ENCODE assay signal across 23 cellular contexts in the genomic region with DNA sequence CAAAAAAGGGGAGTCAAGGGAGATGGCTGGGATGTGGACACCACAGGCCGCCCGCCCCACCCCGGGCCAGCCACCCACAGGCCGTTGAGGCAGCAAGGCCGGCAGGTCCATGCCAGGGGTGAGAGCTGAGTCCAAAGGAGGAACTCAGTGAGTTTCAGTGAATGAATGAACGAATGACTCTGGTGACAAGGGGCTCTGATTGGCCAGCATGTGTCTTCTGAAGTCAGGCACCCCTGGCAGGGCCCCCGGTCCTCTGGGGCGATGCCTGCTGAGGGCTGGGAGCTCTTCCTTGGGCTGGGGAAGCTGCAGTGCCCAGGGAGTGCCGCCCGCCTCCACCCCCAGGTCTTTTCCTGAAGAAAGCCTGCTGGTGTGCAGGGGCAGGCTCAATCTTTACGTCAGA.
"Had no signal": no experiment of that assay in that cellular context is flagged by ENCODE, and none has a peak within 500 bp of the region (broad histone marks: within the 10 kb centered on the region; RNA-seq: fewer than 3 reads in every experiment).

No MANE protein-coding gene starts in this region.

- FAIRE-seq: astrocyte had no signal

- H3K27me3 ChIP-seq: Peyer's patch had no signal

- H3K27me3 Mint-ChIP-seq: brain had no signal

- H3K27ac ChIP-seq: Peyer's patch had no signal

- H3K27ac Mint-ChIP-seq: activated CD8-positive, alpha-beta T cell treated with anti-CD3 and anti-CD28 coated beads, Interleukin-2, amount 10 ng/mL, durations not matched to agents 7 days and 5 days; activated naive CD4-positive, alpha-beta T cell treated with anti-CD3 and anti-CD28 coated beads, Interleukin-2, amount 50 U/mL, for 72 hours; activated naive CD8-positive, alpha-beta T cell treated with anti-CD3 and anti-CD28 coated beads, Interleukin-2, amount 50 U/mL, for 24 hours; T-helper 1 cell treated with Interleukin-12 subunit alpha and Interleukin-12 subunit beta and Interleukin-4 antibody, amounts not matched to agents 30 μg/mL and 1 μg/mL, for 36 hours; WTC11 had no signal

- H3K9me3 ChIP-seq: Peyer's patch had no signal

- ATAC-seq: activated CD8-positive, alpha-beta T cell treated with anti-CD3 and anti-CD28 coated beads, Interleukin-2, amount 10 ng/mL, durations not matched to agents 7 days and 5 days; activated naive CD4-positive, alpha-beta T cell treated with anti-CD3 and anti-CD28 coated beads, Interleukin-2, amount 50 U/mL, for 72 hours; activated naive CD8-positive, alpha-beta T cell treated with anti-CD3 and anti-CD28 coated beads, Interleukin-2, amount 50 U/mL, for 24 hours; WTC11 had no signal

- DNase-seq: activated CD4-positive, alpha-beta T cell treated with anti-CD3 and anti-CD28 coated beads for 48 hours; activated CD4-positive, alpha-beta T cell treated with anti-CD3 and anti-CD28 coated beads, Interleukin-2, amount 50 U/mL, for 4 hours; activated CD4-positive, CD25-positive, alpha-beta regulatory T cell treated with anti-CD3 and anti-CD28 coated beads, Interleukin-2, amount 50 U/mL, for 72 hours; activated CD8-positive, alpha-beta memory T cell treated with anti-CD3 and anti-CD28 coated beads, Interleukin-2, amount 50 U/mL, for 48 hours; activated CD8-positive, alpha-beta T cell treated with anti-CD3 and anti-CD28 coated beads, Interleukin-2, amount 10 ng/mL, durations not matched to agents 7 days and 5 days; activated naive CD4-positive, alpha-beta T cell treated with Interleukin-2 at 50 U/mL for 16 hours; activated naive CD8-positive, alpha-beta T cell treated with anti-CD3 and anti-CD28 coated beads, Interleukin-2, amount 50 U/mL, for 24 hours; activated T-cell treated with anti-CD3 and anti-CD28 coated beads, Interleukin-2, amount 50 U/mL, for 1 hour; amniotic stem cell; Kasumi-1; KBM-7; NCI-H1105 treated with DMSO at 0.1 percent for 48 hours; NCI-H1436 treated with DMSO at 0.1 percent for 48 hours; NCI-H187; NCI-H2081; NCI-H510A treated with DMSO at 0.1 percent for 48 hours; SHP77 treated with DMSO at 0.1 percent for 48 hours had no signal

- H3K4me3 Mint-ChIP-seq: activated CD8-positive, alpha-beta T cell treated with anti-CD3 and anti-CD28 coated beads, Interleukin-2, amount 10 ng/mL, durations not matched to agents 7 days and 5 days; activated naive CD8-positive, alpha-beta T cell treated with anti-CD3 and anti-CD28 coated beads, Interleukin-2, amount 50 U/mL, for 24 hours; brain; T-helper 1 cell treated with Interleukin-12 subunit alpha and Interleukin-12 subunit beta and Interleukin-4 antibody, amounts not matched to agents 30 μg/mL and 1 μg/mL, for 36 hours; WTC11 had no signal

- H3K36me3 ChIP-seq: Peyer's patch had no signal

- H3K36me3 Mint-ChIP-seq: activated naive CD4-positive, alpha-beta T cell treated with anti-CD3 and anti-CD28 coated beads, Interleukin-2, amount 50 U/mL, for 72 hours; brain; WTC11 had no signal

- H3K4me3 ChIP-seq: Peyer's patch had no signal

- H3K9me3 Mint-ChIP-seq: activated naive CD4-positive, alpha-beta T cell treated with anti-CD3 and anti-CD28 coated beads, Interleukin-2, amount 50 U/mL, for 72 hours; activated naive CD8-positive, alpha-beta T cell treated with anti-CD3 and anti-CD28 coated beads, Interleukin-2, amount 50 U/mL, for 24 hours; T-helper 1 cell treated with Interleukin-12 subunit alpha and Interleukin-12 subunit beta and Interleukin-4 antibody, amounts not matched to agents 30 μg/mL and 1 μg/mL, for 36 hours; WTC11 had no signal
